In genomic region chr3:172787019-172787418, GRCh38 we compare ENCODE assay signal across 3 cellular contexts.
"Had no signal": no experiment of that assay in that cellular context is flagged by ENCODE, and none has a peak within 500 bp of the region (broad histone marks: within the 10 kb centered on the region; RNA-seq: fewer than 3 reads in every experiment).

No MANE protein-coding gene starts in this region.

- ATAC-seq: GM12878 had no signal

- DNase-seq: GDM1, GF-D8 had no signal

- H3K4me3 ChIP-seq: GM12878 had no signal
